Comparison of ENCODE assay signal across 8 cellular contexts in the genomic region with DNA sequence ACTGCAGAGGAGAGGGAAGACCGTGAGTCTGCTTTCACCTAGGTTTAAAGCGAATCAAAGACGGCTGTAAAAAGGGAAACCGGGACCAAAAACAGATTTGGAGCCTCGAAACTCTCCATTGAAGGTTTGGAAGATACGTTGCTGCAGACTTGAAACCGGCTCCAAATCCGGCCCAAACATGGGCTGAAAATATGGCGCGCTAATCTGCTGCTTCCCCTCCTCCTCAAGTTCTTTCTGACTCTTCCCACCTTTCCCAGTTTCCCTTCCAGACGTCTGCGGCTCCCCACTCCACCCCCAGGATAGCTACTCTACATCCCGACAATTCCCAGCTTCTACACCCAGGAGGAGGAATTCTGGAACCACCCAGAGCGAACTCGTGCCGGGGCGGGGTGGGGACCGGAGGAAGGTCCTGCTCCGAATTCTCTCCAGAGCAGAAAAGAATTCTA. TPM values are rescaled to one million over a fixed set of nuclear protein-coding genes. Genes with fewer than 3 reads are reported as not detected.
DNase-seq lines count a peak whose midpoint lies in the region; ATAC-seq, FAIRE-seq and TF ChIP-seq lines count a peak whose summit lies in the region.

No MANE protein-coding gene starts in this region.

- POLR2A ChIA-PET in A549 (lab: Yijun Ruan, JAX) (interaction anchor here (2.1 kb wide), 1 partner anchor 8 kb away, joined by 15 read pairs; the partner anchor contains the start of gene EOMES), IMR-90 (lab: Charles Lee; ENCODE audit: unreplicated experiment) (no interaction called here), H1 (lab: Charles Lee; ENCODE audit: partially characterized antibody) (interaction anchor here (1.4 to 2.4 kb wide), 3 partner anchors 8 to 15 kb away, joined by 3 to 11 read pairs (median 7); partner anchors contain the start of gene EOMES)

- H4K91ac ChIP-seq in IMR-90 (ENCODE audit: insufficient read depth, low read depth, low read length) (no peak overlapping the region), H1 (replicated peaks; ENCODE audit: insufficient read length, low read length) (no peak overlapping the region)

- H2BK15ac ChIP-seq in IMR-90 (ENCODE audit: low read depth, low read length) (no peak overlapping the region), H1 (ENCODE audit: low read length) (no peak overlapping the region)

- TF ChIP-seq RAD21 in A549 (conservative IDR thresholded peaks at IDR 0.05 in 1 of 2, IDR thresholded peaks at IDR 0.05 in 1 of 2) (no peak), IMR-90 (IDR thresholded peaks at IDR 0.05; ENCODE audit: low read length) (no peak), H1 (IDR thresholded peaks at IDR 0.05 in 1 of 2, conservative IDR thresholded peaks at IDR 0.05 in 1 of 2; ENCODE audit: low read depth in 2 of 2, low read length in 2 of 2) (no peak)

- peaks cover 14% of the 10 kb centered on the region; the same call in 2 of the 3 replicates for H3K4me1 ChIP-seq in A549
- H3K4me1 ChIP-seq in IMR-90 (ENCODE audit: control insufficient read depth, insufficient read depth, low read length), result peaks cover 6% of the 10 kb centered on the region; the same call in 1 of the 2 replicates
- peaks cover 6 to 22% (median 18%) of the 10 kb centered on the region in 4 experiments for H3K4me1 ChIP-seq in H1 (replicated peaks in 1 of 4; ENCODE audit: control insufficient read depth in 3 of 4, insufficient read depth in 4 of 4, low read length in 3 of 4)

- H3K4me3 ChIP-seq in A549, result peak overlapping the region; percentile 53
- peak overlapping the region; percentile 39 for H3K4me3 ChIP-seq in IMR-90 (ENCODE audit: insufficient read depth, low read depth, low read length)
- H3K4me3 ChIP-seq in H1 (ENCODE audit: extremely low read depth in 1 of 4, insufficient read depth in 2 of 4, low read depth in 3 of 4, low read length in 4 of 4), result peak overlapping the region in 2 of 4 experiments; percentile 15 to 57; a peak in 5 of 8 replicates

- TF ChIP-seq EP300 in A549 (IDR thresholded peaks at IDR 0.05), result no peak
- TF ChIP-seq EP300 in H1 (IDR thresholded peaks at IDR 0.05; ENCODE audit: borderline replicate concordance in 1 of 2, low read depth in 2 of 2, low read length in 2 of 2), result no peak

- WGBS in A549 (ENCODE audit: missing lambda C conversion rate), result 77% methylated on average over 19 of the region's 19 CpGs
- WGBS in IMR-90 (ENCODE audit: extremely low coverage in 2 of 2, insufficient read length in 1 of 2), 2 experiments, result 0% methylated on average over 7 of the region's 19 CpGs; no CpG with 5 or more reads in 1 of the 2 experiments
- WGBS in H1 (ENCODE audit: extremely low coverage in 1 of 2, insufficient coverage in 1 of 2, insufficient read length in 1 of 2, insufficient replicate concordance in 2 of 2, low coverage in 1 of 2, low lambda C conversion rate in 2 of 2, missing lambda C conversion rate in 1 of 2), 2 experiments, result 3% methylated on average over 19 of the region's 19 CpGs; no CpG with 5 or more reads in 1 of the 2 experiments

- no peaks in the 10 kb centered on the region for H3K36me3 ChIP-seq in IMR-90 (ENCODE audit: control insufficient read depth, insufficient read depth, low read length)
- no peaks in the 10 kb centered on the region for H3K36me3 ChIP-seq in H1 (ENCODE audit: control insufficient read depth in 2 of 4, insufficient read depth in 4 of 4, low read length in 3 of 4)

- H3K56ac ChIP-seq in IMR-90 (ENCODE audit: extremely low read depth, insufficient read depth, low read length), result no peak overlapping the region
- H3K56ac ChIP-seq in H1 (replicated peaks; ENCODE audit: insufficient read length, low read depth, low read length), result no peak overlapping the region

- H3K9me3 ChIP-seq in A549 (no peaks in the 10 kb centered on the region), IMR-90 (ENCODE audit: control insufficient read depth, insufficient read depth, low read length) (no peaks in the 10 kb centered on the region), H1 (ENCODE audit: insufficient read depth in 2 of 2, low read depth in 1 of 2, low read length in 1 of 2) (no peaks in the 10 kb centered on the region)

- H2AK9ac ChIP-seq in IMR-90 (replicated peaks; ENCODE audit: low read depth, low read length, poor library complexity), result no peak overlapping the region

- peak overlapping the region; percentile 93 to 98 for H3K27ac Mint-ChIP-seq in natural killer cell

- dilution Hi-C loops in IMR-90 (cut with HindIII; ENCODE audit: low sequenced_read_pairs, unreplicated experiment), result no loop called here

- H2AK5ac ChIP-seq in IMR-90 (ENCODE audit: low read depth, low read length) (no peak overlapping the region), H1 (ENCODE audit: low read depth, low read length) (no peak overlapping the region)

- peaks cover 66 to 68% of the 10 kb centered on the region in 2 donors for H3K4me1 Mint-ChIP-seq in natural killer cell

- H3K36me3 Mint-ChIP-seq in natural killer cell, result peaks cover 35% of the 10 kb centered on the region

- no peaks in the 10 kb centered on the region for H4K20me1 ChIP-seq in IMR-90 (ENCODE audit: insufficient read depth, low read length)
- peaks cover 7 to 10% of the 10 kb centered on the region in 2 experiments for H4K20me1 ChIP-seq in H1 (replicated peaks in 1 of 2; ENCODE audit: control insufficient read depth in 1 of 2, insufficient read depth in 2 of 2, low read length in 2 of 2)

- H3K9me1 ChIP-seq in IMR-90 (ENCODE audit: insufficient read depth, low read length), result no peaks in the 10 kb centered on the region

- in situ Hi-C loops in IMR-90 (cut with MboI; ENCODE audit: low sequenced_read_pairs), result loop anchor here (5.0 kb wide), 1 partner anchor 609 kb away; no protein-coding TSS in a partner anchor

- H3K79me2 ChIP-seq in H1 (ENCODE audit: control insufficient read depth in 1 of 2, insufficient read depth in 2 of 2, low read length in 2 of 2), result no peaks in the 10 kb centered on the region

- H2BK5ac ChIP-seq in IMR-90 (ENCODE audit: low read depth, low read length, poor library complexity, severe bottlenecking) (no peak overlapping the region), H1 (ENCODE audit: low read depth, low read length) (no peak overlapping the region)

- intact Hi-C loops in IMR-90 (cut with micrococcal nuclease) (loop anchor here (5.0 kb wide), 1 partner anchor 529 kb away; the partner anchor contains the start of gene CMC1), natural killer cell (cut with micrococcal nuclease) (loop anchor here (2.0 to 5.0 kb wide), 3 partner anchors 149 to 634 kb away; partner anchors contain the start of genes AZI2 and ZCWPW2)

- H3K27ac ChIP-seq in A549 (no peak overlapping the region), IMR-90 (ENCODE audit: insufficient read depth, low read length) (no peak overlapping the region), H1 (ENCODE audit: low read depth, low read length) (no peak overlapping the region)

- H3K79me1 ChIP-seq in IMR-90 (ENCODE audit: low read depth in 1 of 2, low read length in 2 of 2), result no peaks in the 10 kb centered on the region
- H3K79me1 ChIP-seq in H1 (ENCODE audit: low read depth, low read length), result no peaks in the 10 kb centered on the region

- no peak overlapping the region for H3K14ac ChIP-seq in IMR-90 (replicated peaks; ENCODE audit: low read depth, low read length)
- H3K14ac ChIP-seq in H1 (ENCODE audit: insufficient read length), result no peak overlapping the region

- H4K8ac ChIP-seq in IMR-90 (ENCODE audit: low read depth in 2 of 2, low read length in 2 of 2) (no peak overlapping the region), H1 (ENCODE audit: extremely low read depth, insufficient read depth, low read length) (no peak overlapping the region)

- H3K4me3 Mint-ChIP-seq in natural killer cell, result peak overlapping the region; percentile 100

- TF ChIP-seq POLR2A in A549 (IDR thresholded peaks at IDR 0.05; ENCODE audit: low read length) (no peak), IMR-90 (IDR thresholded peaks at IDR 0.05; ENCODE audit: low read depth, low read length) (no peak), H1 (IDR thresholded peaks at IDR 0.05; ENCODE audit: control extremely low read depth in 1 of 2, low read depth in 2 of 2, low read length in 2 of 2) (no peak)

- TF ChIP-seq CTCF in A549 (IDR thresholded peaks at IDR 0.05) (no peak), IMR-90 (conservative IDR thresholded peaks at IDR 0.05; ENCODE audit: low read depth, low read length) (no peak), H1 (IDR thresholded peaks at IDR 0.05; ENCODE audit: control extremely low read depth in 1 of 3, insufficient read depth in 1 of 3, low read depth in 1 of 3, low read length in 3 of 3) (no peak), natural killer cell (IDR thresholded peaks at IDR 0.05) (no peak)

- ATAC-seq in A549 (no peak), IMR-90 (ENCODE audit: low read depth) (no peak), natural killer cell (no peak), HG02885 (IDR thresholded peaks at IDR 0.05; ENCODE audit: poor library complexity, unreplicated experiment) (no peak)

- no TSS peak for BruUV-seq in IMR-90 (replicated peaks; lab: Mats Ljungman, UMichigan)

- H2BK120ac ChIP-seq in IMR-90 (ENCODE audit: low read depth, low read length) (no peak overlapping the region), H1 (replicated peaks; ENCODE audit: low read depth, low read length) (no peak overlapping the region)

- H3K4me2 ChIP-seq in A549 (peak overlapping the region; percentile 88), IMR-90 (ENCODE audit: low read depth, low read length) (peak overlapping the region; percentile 95), H1 (ENCODE audit: insufficient read depth in 1 of 2, low read depth in 2 of 2, low read length in 2 of 2) (peak overlapping the region; percentile 77 to 85)

- H3K27me3 Mint-ChIP-seq in natural killer cell (ENCODE audit: low read depth in 2 of 2), result no peaks in the 10 kb centered on the region

- H3K23ac ChIP-seq in IMR-90 (ENCODE audit: low read depth, low read length) (no peak overlapping the region; the same call in 1 of the 2 replicates), H1 (ENCODE audit: insufficient read length) (no peak overlapping the region)

- H3K9ac ChIP-seq in IMR-90 (ENCODE audit: low read depth, low read length) (no peak overlapping the region), H1 (replicated peaks in 1 of 4; ENCODE audit: extremely low read depth in 1 of 4, low read depth in 3 of 4, low read length in 3 of 4) (no peak overlapping the region)

- H3K27me3 ChIP-seq in IMR-90 (ENCODE audit: control insufficient read depth, insufficient read depth, low read length) (peaks cover 61% of the 10 kb centered on the region), H1 (replicated peaks in 1 of 4; ENCODE audit: control insufficient read depth in 3 of 4, extremely low read depth in 1 of 4, insufficient read depth in 3 of 4, low read length in 3 of 4) (peaks cover 56 to 72% (median 66%) of the 10 kb centered on the region in 4 experiments)

- FAIRE-seq in A549 (lab: Jason Lieb, UNC) (no peak), H1 (lab: Jason Lieb, UNC) (no peak)

- DNase-seq in A549 (ENCODE audit: low read depth in 1 of 2, low spot score in 1 of 2) (no peak), IMR-90 (no peak), H1 (ENCODE audit: low read depth in 1 of 2, low spot score in 2 of 2) (peak in 1 of 2 experiments; percentile 61), natural killer cell (no peak), NCI-H2081 treated with DMSO at 0.1 percent for 48 hours (lab: John Stamatoyannopoulos, UW) (no peak), dedifferentiated amniotic fluid mesenchymal stem cell (ENCODE audit: extremely low spot score) (no peak), NCI-H748 (lab: John Stamatoyannopoulos, UW; ENCODE audit: unreplicated experiment) (no peak)

- peak overlapping the region; percentile 20; the same call in 1 of the 2 replicates for H2BK12ac ChIP-seq in H1 (ENCODE audit: low read depth, low read length)

- H3K9me3 Mint-ChIP-seq in natural killer cell, result no peaks in the 10 kb centered on the region

- CTCF ChIA-PET in A549 (lab: Yijun Ruan, JAX) (interaction anchor here (1.8 to 3.9 kb wide), 7 partner anchors 9 to 622 kb away, joined by 6 to 74 read pairs (median 29); partner anchors contain the start of gene EOMES), IMR-90 (lab: Yijun Ruan, JAX) (interaction anchor here (0.5 to 2.1 kb wide), 6 partner anchors 8 to 241 kb away, joined by 3 to 11 read pairs (median 3); partner anchors contain the start of gene EOMES), H1 (lab: Charles Lee; ENCODE audit: partially characterized antibody) (interaction anchor here (0.9 to 3.9 kb wide), 12 partner anchors 9 to 626 kb away, joined by 3 to 70 read pairs (median 10); partner anchors contain the start of gene EOMES)

- no peak overlapping the region for H2BK20ac ChIP-seq in IMR-90 (ENCODE audit: low read depth, low read length)
- H2BK20ac ChIP-seq in H1 (ENCODE audit: low read length), result no peak overlapping the region

- no peak overlapping the region for H4K5ac ChIP-seq in IMR-90 (ENCODE audit: low read depth, low read length)
- no peak overlapping the region for H4K5ac ChIP-seq in H1 (ENCODE audit: insufficient read length, low read depth, low read length)

- no peak overlapping the region for H3K18ac ChIP-seq in IMR-90 (ENCODE audit: low read depth, low read length)
- no peak overlapping the region for H3K18ac ChIP-seq in H1 (ENCODE audit: extremely low read depth, low read length)

- H3K23me2 ChIP-seq in H1 (ENCODE audit: low read depth, low read length), result peaks cover 5% of the 10 kb centered on the region; the same call in 1 of the 2 replicates

- H3K4ac ChIP-seq in IMR-90 (ENCODE audit: low read depth, low read length) (no peak overlapping the region), H1 (replicated peaks; ENCODE audit: insufficient read length, low read depth, low read length) (no peak overlapping the region)

- H2AFZ ChIP-seq in IMR-90 (replicated peaks; ENCODE audit: low read length, poor library complexity) (peak overlapping the region; percentile 72), H1 (ENCODE audit: low read length) (no peak overlapping the region)

RNA-seq across cellular contexts. Expression of gene EOMES, which starts 8.7 kb away (rescaled TPM):
- polyA plus RNA-seq in A549 (2011; rRNA removed), result 1.2 and 1.6 TPM in 2 replicates
- polyA plus RNA-seq in A549 (2012; cell fraction: cytosol; rRNA removed), result 0.57 and 0.74 TPM in 2 replicates
- polyA plus RNA-seq in A549 (2012; cell fraction: nucleus; rRNA removed), result 0.72 and 0.87 TPM in 2 replicates
- polyA plus RNA-seq in A549 (2017; fragmentation: RNase III; extraction: RNeasy Plus Mini Kit Qiagen cat#74134 plus additional on column Dnase treatment), result 0.74 to 1.0 TPM (median 0.84 TPM) in 3 replicates
- 0.83 and 1.7 TPM in 2 replicates for polyA minus RNA-seq in A549 (2011; rRNA and poly(A)+ RNA removed)
- not detected in 2 replicates for total RNA-seq in IMR-90 (2012; rRNA removed)
- not detected in 2 replicates for polyA plus RNA-seq in IMR-90 (2012; rRNA removed)
- not detected in 2 replicates for polyA plus RNA-seq in IMR-90 (2012; cell fraction: cytosol; rRNA removed)
- not detected in 2 replicates for polyA plus RNA-seq in IMR-90 (2012; cell fraction: nucleus; rRNA removed; ENCODE audit: low replicate concordance)
- total RNA-seq in H1 (2021; fragmentation: NEBNext Ultra II Directional; extraction: Animal tissue kit (Norgen Biotek cat#: 25700)), result 0.47 and 0.50 TPM in 2 replicates
- polyA plus RNA-seq in H1 (2011; rRNA removed), result 0.09 TPM in 2 replicates
- polyA plus RNA-seq in H1 (2011; cell fraction: cytosol; rRNA removed), result 0.13 TPM
- 0.11 TPM for polyA plus RNA-seq in H1 (2011; cell fraction: nucleus; rRNA removed)
- polyA plus RNA-seq in H1 (2012, experiment 1 of 2), result 0.18 to 0.91 TPM (median 0.46 TPM) in 4 replicates
- polyA plus RNA-seq in H1 (2012, experiment 2 of 2), result 0.73 TPM
- polyA plus RNA-seq in H1 (2013, experiment 1 of 2), result 0.26 TPM
- 0.18 TPM for polyA plus RNA-seq in H1 (2013, experiment 2 of 2)
- polyA minus RNA-seq in H1 (2011; rRNA and poly(A)+ RNA removed), result 0.25 and 0.37 TPM in 2 replicates
- polyA minus RNA-seq in H1 (2011; cell fraction: cytosol; rRNA and poly(A)+ RNA removed), result not detected
- polyA minus RNA-seq in H1 (2011; cell fraction: nucleus; rRNA and poly(A)+ RNA removed), result 0.40 TPM
- 10 to 100 TPM; 30.3 to 64.0 (median 32.2) TPM for total RNA-seq in natural killer cell

Comparison
In these comparisons a context has a peak if more than half of its experiments do, and no peak if none do; other contexts are left out.
1. RNA of gene EOMES, which starts 8.7 kb away (total RNA-seq): 30.3 to 64.0 TPM in natural killer cell; 0.47 to 0.50 TPM in H1 and not detected in IMR-90; every median in the first group is over 10 times any median in the second.
2. Of the 18 proteins assayed by ChIP-seq in both H1 and A549: peak only in H1: CBX8 and RNF2; only in A549: none; in both: none; in neither: 16.
3. Peak in every context shown above with its lines, with median percentiles within 50 percentile points of each other: H3K4me2 ChIP-seq.